Comparison of ENCODE assay signal across 12 cellular contexts in genomic region chr2:81324046-81324445, GRCh38.
DNase-seq lines count a peak whose midpoint lies in the region; ATAC-seq, FAIRE-seq and TF ChIP-seq lines count a peak whose summit lies in the region.
"Had no signal": no experiment of that assay in that cellular context is flagged by ENCODE, and none has a peak within 500 bp of the region (broad histone marks: within the 10 kb centered on the region; RNA-seq: fewer than 3 reads in every experiment).

No MANE protein-coding gene starts in this region.

- no peaks in the 10 kb centered on the region for H3K36me3 ChIP-seq in PC-9 (ENCODE audit: low read depth)
- no peaks in the 10 kb centered on the region for H3K36me3 ChIP-seq in iPS DF 6.9 (ENCODE audit: control insufficient read depth, insufficient read depth, low read length)

- H3K27ac ChIP-seq in PC-9 (no peak overlapping the region), iPS DF 6.9 (ENCODE audit: low read length) (no peak overlapping the region)

- H3K4me1 ChIP-seq in PC-9 (replicated peaks; ENCODE audit: insufficient read depth) (no peaks in the 10 kb centered on the region), iPS DF 6.9 (ENCODE audit: control insufficient read depth, insufficient read depth, low read length) (no peaks in the 10 kb centered on the region)

- no peak for ATAC-seq in HG03045 (IDR thresholded peaks at IDR 0.05; ENCODE audit: unreplicated experiment)
- ATAC-seq: K562 had no signal

- H3K27me3 ChIP-seq in PC-9 (ENCODE audit: insufficient read depth, low read depth): no peaks in the 10 kb centered on the region
- H3K27me3 ChIP-seq in iPS DF 6.9 (ENCODE audit: control insufficient read depth, insufficient read depth, low read length): no peaks in the 10 kb centered on the region

- intact Hi-C loops in PC-9 (cut with micrococcal nuclease; ENCODE audit: unreplicated experiment): loop anchor here (10.0 kb wide), 1 partner anchor 571 kb away; no protein-coding TSS in a partner anchor

- DNase-seq in DMS 273 (lab: John Stamatoyannopoulos, UW; ENCODE audit: unreplicated experiment): peak; percentile 32
- no peak for DNase-seq in PC-9
- DNase-seq in iPS DF 6.9 (ENCODE audit: low read depth, low spot score): peak; percentile 20
- DNase-seq in GM12892 (ENCODE audit: insufficient read length): no peak
- DNase-seq in activated CD4-positive, alpha-beta T cell treated with anti-CD3 and anti-CD28 coated beads for 1 hour: no peak
- no peak for DNase-seq in stimulated activated CD4-positive, alpha-beta T cell treated with anti-CD3 and anti-CD28 coated beads, Interleukin-4, amount 100 ng/mL, for 1 hour
- DNase-seq: activated naive CD4-positive, alpha-beta T cell treated with anti-CD3 and anti-CD28 coated beads for 36 hours; GF-D8 had no signal

- H3K79me2 ChIP-seq in PC-9 (ENCODE audit: low read depth): no peaks in the 10 kb centered on the region

- no peaks in the 10 kb centered on the region for H3F3A ChIP-seq in PC-9 (ENCODE audit: insufficient read depth, low read depth)

- TF ChIP-seq RAD21 in Ishikawa (IDR thresholded peaks at IDR 0.05; ENCODE audit: low read depth): peak; percentile 42

- TF ChIP-seq POLR2A in GM12892 (IDR thresholded peaks at IDR 0.05; ENCODE audit: low read depth, low read length): no peak

- H3K4me3 ChIP-seq in PC-9: no peak overlapping the region
- no peak overlapping the region for H3K4me3 ChIP-seq in iPS DF 6.9 (ENCODE audit: low read length)
- H3K4me3 ChIP-seq: K562 had no signal

- no CpG with 5 or more reads among the region's 3 CpGs for WGBS in iPS DF 6.9 (ENCODE audit: insufficient coverage, insufficient read length)

- H2AFZ ChIP-seq in PC-9: no peak overlapping the region

- FAIRE-seq in GM12892 (lab: Jason Lieb, UNC): no peak
- FAIRE-seq: K562, TTC549 had no signal

- peak; percentile 57; the same call in 1 of the 2 replicates for TF ChIP-seq CTCF in PC-9 (conservative IDR thresholded peaks at IDR 0.05)

- H3K9me3 ChIP-seq in PC-9 (ENCODE audit: insufficient read depth, low read depth) (no peaks in the 10 kb centered on the region), iPS DF 6.9 (ENCODE audit: control insufficient read depth, insufficient read depth, low read length) (no peaks in the 10 kb centered on the region)

- POLR2A ChIA-PET in PC-9 (lab: Charles Lee; ENCODE audit: unreplicated experiment): no interaction called here

- no peak for TF ChIP-seq EP300 in Ishikawa (IDR thresholded peaks at IDR 0.05; ENCODE audit: borderline replicate concordance)

- H3K4me2 ChIP-seq in PC-9: no peak overlapping the region

- no TSS peak for BruUV-seq in PC-9 (replicated peaks; lab: Mats Ljungman, UMichigan)

- H4K20me1 ChIP-seq in PC-9 (ENCODE audit: insufficient read depth): no peaks in the 10 kb centered on the region

- CTCF ChIA-PET in PC-9 (lab: Charles Lee): interaction anchor here (0.6 kb wide), 1 partner anchor 1582 kb away, joined by 3 read pairs; no protein-coding TSS in a partner anchor

- H3K9me2 ChIP-seq in PC-9 (ENCODE audit: insufficient read depth): no peaks in the 10 kb centered on the region

TF ChIP-seq in Ishikawa, 13 proteins besides CTCF, POLR2A, EP300 and RAD21:
- TF ChIP-seq MAX (IDR thresholded peaks at IDR 0.05) (no peak), TEAD4 (IDR thresholded peaks at IDR 0.05) (no peak), ZBTB7A (IDR thresholded peaks at IDR 0.05; ENCODE audit: low read depth) (no peak), CEBPB (IDR thresholded peaks at IDR 0.05) (no peak), CREB1 (IDR thresholded peaks at IDR 0.05; ENCODE audit: low read depth) (no peak), NFIC (IDR thresholded peaks at IDR 0.05) (no peak), FOXM1 (IDR thresholded peaks at IDR 0.05; ENCODE audit: borderline replicate concordance, low read depth) (no peak), TCF12 (IDR thresholded peaks at IDR 0.05; ENCODE audit: low read depth) (no peak)

Comparison
In these comparisons a context has a peak if more than half of its experiments do, and no peak if none do; other contexts are left out.
1. DNase-seq: peak in DMS 273 (single experiment) and iPS DF 6.9 (single experiment); none in PC-9 (0 of 2), GM12892 (single experiment), activated CD4-positive, alpha-beta T cell treated with anti-CD3 and anti-CD28 coated beads for 1 hour (single experiment) and stimulated activated CD4-positive, alpha-beta T cell treated with anti-CD3 and anti-CD28 coated beads, Interleukin-4, amount 100 ng/mL, for 1 hour (single experiment).